In genomic region chr15:34883633-34884032, GRCh38 we compare ENCODE assay signal across 24 cellular contexts.
DNase-seq lines count a peak whose midpoint lies in the region; ATAC-seq, FAIRE-seq and TF ChIP-seq lines count a peak whose summit lies in the region.
"Had no signal": no experiment of that assay in that cellular context is flagged by ENCODE, and none has a peak within 500 bp of the region (broad histone marks: within the 10 kb centered on the region; RNA-seq: fewer than 3 reads in every experiment).

No MANE protein-coding gene starts in this region.

- dilution Hi-C loops in endothelial cell of umbilical vein (cut with MboI; ENCODE audit: extremely low pct_ligation_motif_present, low sequenced_read_pairs), result no loop called here

- H3K79me2 ChIP-seq in GM23248 (ENCODE audit: insufficient read depth), result no peaks in the 10 kb centered on the region
- H3K79me2 ChIP-seq in endothelial cell of umbilical vein (ENCODE audit: control insufficient read depth, insufficient read depth, low read length), result no peaks in the 10 kb centered on the region

- H3K4me1 ChIP-seq in GM23248 (ENCODE audit: insufficient read depth) (peaks cover 30% of the 10 kb centered on the region), endothelial cell of umbilical vein (ENCODE audit: control insufficient read depth, extremely low read depth, insufficient read depth, low read length) (no peaks in the 10 kb centered on the region), psoas muscle (no peaks in the 10 kb centered on the region), vagina (no peaks in the 10 kb centered on the region)
- H3K4me1 ChIP-seq: BLaER1 treated with 17β-estradiol and CSF1 and Interleukin-3, amounts not matched to agents 10 nM and 100 nM; Peyer's patch; SJCRH30 had no signal

- H3K27me3 ChIP-seq in GM23248 (replicated peaks; ENCODE audit: insufficient read depth) (no peaks in the 10 kb centered on the region), endothelial cell of umbilical vein (ENCODE audit: control insufficient read depth in 2 of 2, insufficient read depth in 2 of 2, low read length in 2 of 2) (no peaks in the 10 kb centered on the region), psoas muscle (ENCODE audit: insufficient read depth in 3 of 3, low read length in 2 of 3) (no peaks in the 10 kb centered on the region), vagina (no peaks in the 10 kb centered on the region)
- H3K27me3 ChIP-seq: BLaER1 treated with 17β-estradiol and CSF1 and Interleukin-3, amounts not matched to agents 10 nM and 100 nM; Peyer's patch; SJCRH30 had no signal

- in situ Hi-C loops in GM23248 (cut with MboI), result no loop called here

- no peaks in the 10 kb centered on the region for H3K9me2 ChIP-seq in GM23248 (ENCODE audit: insufficient read depth)

- TF ChIP-seq CTCF in RWPE1 (conservative IDR thresholded peaks at IDR 0.05; ENCODE audit: low read depth), result no peak
- no peak for TF ChIP-seq CTCF in endothelial cell of umbilical vein (IDR thresholded peaks at IDR 0.05; ENCODE audit: extremely low read depth in 1 of 2, insufficient read depth in 1 of 2, low read depth in 1 of 2, low read length in 2 of 2)
- TF ChIP-seq CTCF in psoas muscle (IDR thresholded peaks at IDR 0.05), result no peak
- TF ChIP-seq CTCF in vagina (IDR thresholded peaks at IDR 0.05), result no peak

- no peaks in the 10 kb centered on the region for H3K9me1 ChIP-seq in endothelial cell of umbilical vein (replicated peaks; ENCODE audit: control insufficient read depth, extremely low read depth, insufficient read depth, low read length)

- peak; percentile 62 to 78 (median 71) for ATAC-seq in psoas muscle
- ATAC-seq: HepG2 had no signal

- H4K20me1 ChIP-seq in GM23248 (ENCODE audit: insufficient read depth), result no peaks in the 10 kb centered on the region
- no peaks in the 10 kb centered on the region for H4K20me1 ChIP-seq in endothelial cell of umbilical vein (replicated peaks; ENCODE audit: control insufficient read depth, extremely low read depth, insufficient read depth, low read length)
- H4K20me1 ChIP-seq: BLaER1 treated with 17β-estradiol and CSF1 and Interleukin-3, amounts not matched to agents 10 nM and 100 nM had no signal

- intact Hi-C loops in endothelial cell of umbilical vein (cut with micrococcal nuclease) (no loop called here), psoas muscle (cut with DNase I) (no loop called here), vagina (cut with DNase I) (no loop called here)

- H3K27ac ChIP-seq in GM23248 (peak overlapping the region; percentile 26), RWPE1 (no peak overlapping the region), endothelial cell of umbilical vein (ENCODE audit: insufficient read depth, low read depth, low read length) (no peak overlapping the region), psoas muscle (peak overlapping the region; percentile 38), caudate nucleus (ENCODE audit: low read depth, low read length) (no peak overlapping the region), vagina (no peak overlapping the region)
- H3K27ac ChIP-seq: BLaER1 treated with 17β-estradiol and CSF1 and Interleukin-3, amounts not matched to agents 10 nM and 100 nM; HL-60; Peyer's patch; SJCRH30 had no signal

- WGBS in GM23248 (ENCODE audit: low coverage in 1 of 2, low lambda C conversion rate in 2 of 2, missing lambda C conversion rate in 2 of 2), 2 experiments, result 80 to 82% methylated on average over 2 of the region's 2 CpGs
- 77 to 95% (median 90%) methylated on average over 2 of the region's 2 CpGs for WGBS in psoas muscle, 3 donors

- H3K9me3 ChIP-seq in GM23248 (ENCODE audit: low read depth) (no peaks in the 10 kb centered on the region), endothelial cell of umbilical vein (replicated peaks; ENCODE audit: control insufficient read depth, insufficient read depth, low read length) (no peaks in the 10 kb centered on the region), psoas muscle (no peaks in the 10 kb centered on the region), vagina (no peaks in the 10 kb centered on the region)
- H3K9me3 ChIP-seq: BLaER1 treated with 17β-estradiol and CSF1 and Interleukin-3, amounts not matched to agents 10 nM and 100 nM; Peyer's patch; SJCRH30 had no signal

- no TSS peak for BruUV-seq in endothelial cell of umbilical vein (replicated peaks; lab: Mats Ljungman, UMichigan)

- DNase-seq in GM23248 (peak; percentile 25), RWPE1 (ENCODE audit: low spot score) (peak; percentile 2), endothelial cell of umbilical vein (ENCODE audit: low read depth, low spot score) (no peak), psoas muscle (no peak), caudate nucleus (lab: John Stamatoyannopoulos, UW) (no peak), NOMO-1 treated with DMSO at 0.1 percent for 48 hours (lab: John Stamatoyannopoulos, UW; ENCODE audit: unreplicated experiment) (no peak), vagina (ENCODE audit: extremely low spot score in 2 of 2) (no peak)
- DNase-seq: ACHN; CD4-positive, alpha-beta memory T cell; GF-D8; H9; KBM-7; NCI-H1092 treated with DMSO at 0.1 percent for 48 hours; NCI-H146; NCI-H2029; NCI-H345; NCI-H524; NCI-H774; NK-92 treated with Interleukin-12 subunit alpha and Interleukin-12 subunit beta, amount 100 ng/mL, for 24 hours; Peyer's patch; SJCRH30 had no signal

- no peak overlapping the region for H3K4me2 ChIP-seq in GM23248 (ENCODE audit: unreplicated experiment)
- H3K4me2 ChIP-seq in endothelial cell of umbilical vein (ENCODE audit: insufficient read depth, low read length), result no peak overlapping the region
- H3K4me2 ChIP-seq: BLaER1 treated with 17β-estradiol and CSF1 and Interleukin-3, amounts not matched to agents 10 nM and 100 nM had no signal

- CTCF ChIA-PET in RWPE1 (lab: Yijun Ruan, JAX), result no interaction called here
- CTCF ChIA-PET in endothelial cell of umbilical vein (lab: Charles Lee), result interaction anchor here (1.3 kb wide), 1 partner anchor 261 kb away, joined by 5 read pairs; no protein-coding TSS in a partner anchor

- POLR2A ChIA-PET in RWPE1 (lab: Yijun Ruan, JAX; ENCODE audit: low non-redundant PET) (no interaction called here), endothelial cell of umbilical vein (lab: Charles Lee) (no interaction called here)

- H3K4me3 ChIP-seq in GM23248, result no peak overlapping the region
- no peak overlapping the region for H3K4me3 ChIP-seq in endothelial cell of umbilical vein (replicated peaks in 1 of 3; ENCODE audit: insufficient read depth in 1 of 3, low read depth in 1 of 3, low read length in 3 of 3)
- no peak overlapping the region for H3K4me3 ChIP-seq in psoas muscle
- no peak overlapping the region for H3K4me3 ChIP-seq in vagina
- H3K4me3 ChIP-seq: BLaER1 treated with 17β-estradiol and CSF1 and Interleukin-3, amounts not matched to agents 10 nM and 100 nM; Peyer's patch; SJCRH30 had no signal

- peaks cover 6% of the 10 kb centered on the region; the same call in 1 of the 2 replicates for H3F3A ChIP-seq in GM23248 (ENCODE audit: insufficient read depth)

- TF ChIP-seq POLR2A in endothelial cell of umbilical vein (IDR thresholded peaks at IDR 0.05; ENCODE audit: low read depth, low read length) (no peak), vagina (IDR thresholded peaks at IDR 0.05) (no peak)

- no peak overlapping the region for H3K9ac ChIP-seq in GM23248
- no peak overlapping the region for H3K9ac ChIP-seq in endothelial cell of umbilical vein (replicated peaks; ENCODE audit: extremely low read depth, insufficient read depth, low read length)
- H3K9ac ChIP-seq: BLaER1 treated with 17β-estradiol and CSF1 and Interleukin-3, amounts not matched to agents 10 nM and 100 nM had no signal

- H2AFZ ChIP-seq in GM23248 (no peak overlapping the region), endothelial cell of umbilical vein (ENCODE audit: low read depth, low read length) (no peak overlapping the region)

- no peak for FAIRE-seq in endothelial cell of umbilical vein (lab: Jason Lieb, UNC)
- FAIRE-seq: HepG2 had no signal

- H3K36me3 ChIP-seq in GM23248 (ENCODE audit: low read depth) (peaks cover 41% of the 10 kb centered on the region), endothelial cell of umbilical vein (ENCODE audit: control insufficient read depth in 2 of 2, extremely low read depth in 1 of 2, insufficient read depth in 2 of 2, low read length in 2 of 2) (peaks cover 2 to 9% of the 10 kb centered on the region in 2 experiments), psoas muscle (ENCODE audit: insufficient read depth in 1 of 2, low read depth in 1 of 2) (peaks cover 0 to 66% of the 10 kb centered on the region in 2 donors), vagina (peaks cover 0 to 81% of the 10 kb centered on the region in 2 donors)

TF ChIP-seq in endothelial cell of umbilical vein, 7 proteins besides CTCF, POLR2A, EP300 and RAD21:
- peak; percentile 32 for TF ChIP-seq FOS (IDR thresholded peaks at IDR 0.05; ENCODE audit: borderline replicate concordance, insufficient read depth, low read length)
- no peak for TF ChIP-seq JUN (IDR thresholded peaks at IDR 0.05; ENCODE audit: borderline replicate concordance, insufficient read depth, insufficient read length, low read depth)
TF ChIP-seq in endothelial cell of umbilical vein: peak in this region for 1.

Comparison
In these comparisons a context has a peak if more than half of its experiments do, and no peak if none do; other contexts are left out.
1. DNase-seq: peak in GM23248 (single experiment) and RWPE1 (single experiment); none in endothelial cell of umbilical vein (single experiment), psoas muscle (0 of 2), caudate nucleus (0 of 61), NOMO-1 treated with DMSO at 0.1 percent for 48 hours (single experiment) and vagina (0 of 2).
2. H3K27ac ChIP-seq: peak in GM23248 (single experiment) and psoas muscle (single experiment); none in RWPE1 (single experiment), endothelial cell of umbilical vein (single experiment), caudate nucleus (single experiment) and vagina (single experiment).